1 cellular context compared by ENCODE assay signal in genomic region chrX:79462458-79462857, GRCh38.
TF ChIP-seq lines count a peak whose summit lies in the region.

No MANE protein-coding gene starts in this region.

TF ChIP-seq in HEK293, 187 proteins besides CTCF, POLR2A, EP300 and RAD21 (continued from another document):
- peak; percentile 64 for TF ChIP-seq ZBTB11 (tag by site-specific recombination; conservative IDR thresholded peaks at IDR 0.05; ENCODE audit: low read depth)
- peak; percentile 84 for TF ChIP-seq ZNF555 (tag by site-specific recombination; conservative IDR thresholded peaks at IDR 0.05)
- TF ChIP-seq ZNF184 (tag by site-specific recombination; IDR thresholded peaks at IDR 0.05): no peak
- peak; percentile 65; the same call in 1 of the 2 replicates for TF ChIP-seq ZNF518A (tag by site-specific recombination; conservative IDR thresholded peaks at IDR 0.05; ENCODE audit: low read depth)
- TF ChIP-seq ZNF623 (tag by site-specific recombination; IDR thresholded peaks at IDR 0.05): peak; percentile 58
- TF ChIP-seq ZNF354C (tag by site-specific recombination; IDR thresholded peaks at IDR 0.05; ENCODE audit: borderline replicate concordance, low read depth): no peak
- 0 out of 2 replicates have a peak, but pooled peaks have one; percentile 49 for TF ChIP-seq ZNF560 (tag by site-specific recombination; IDR thresholded peaks at IDR 0.05; ENCODE audit: borderline replicate concordance)
- no peak for TF ChIP-seq PRDM6 (tag by site-specific recombination; IDR thresholded peaks at IDR 0.05)
- 0 out of 2 replicates have a peak, but pooled peaks have one; percentile 21 for TF ChIP-seq ZXDB (tag by site-specific recombination; IDR thresholded peaks at IDR 0.05)
- TF ChIP-seq ZBTB26 (tag by site-specific recombination; optimal IDR thresholded peaks at IDR 0.05): no peak
- peak; percentile 75 for TF ChIP-seq ZNF426 (tag by site-specific recombination; IDR thresholded peaks at IDR 0.05)
- TF ChIP-seq ZFP37 (tag by site-specific recombination; IDR thresholded peaks at IDR 0.05): no peak
TF ChIP-seq in HEK293: peak in this region for 9.
